17 cellular contexts compared by ENCODE assay signal in genomic region chr19:11111117-11111770, GRCh38. TPM values are rescaled to one million over a fixed set of nuclear protein-coding genes. Genes with fewer than 3 reads are reported as not detected.
DNase-seq lines count a peak whose midpoint lies in the region; ATAC-seq, FAIRE-seq and TF ChIP-seq lines count a peak whose summit lies in the region.
"Had no signal": no experiment of that assay in that cellular context is flagged by ENCODE, and none has a peak within 500 bp of the region (broad histone marks: within the 10 kb centered on the region; RNA-seq: fewer than 3 reads in every experiment).

No MANE protein-coding gene starts in this region.

- H3K9ac ChIP-seq in K562 (ENCODE audit: insufficient read depth in 1 of 2, low read depth in 2 of 2, low read length in 2 of 2) (peak overlapping the region in 1 of 2 experiments; percentile 28; a peak in 1 of 4 replicates), mesendoderm (ENCODE audit: low read length) (no peak overlapping the region)

- H3K4me1 ChIP-seq in K562 (replicated peaks in 1 of 2; ENCODE audit: control insufficient read depth in 2 of 2, insufficient read depth in 2 of 2, low read length in 2 of 2), result peaks cover 0 to 8% of the 10 kb centered on the region in 2 experiments; a peak in 1 of 5 replicates
- no peaks in the 10 kb centered on the region for H3K4me1 ChIP-seq in osteoblast (ENCODE audit: insufficient read depth, low read length)
- H3K4me1 ChIP-seq in mesendoderm (ENCODE audit: control insufficient read depth, low read depth, low read length), result no peaks in the 10 kb centered on the region
- H3K4me1 ChIP-seq: Caco-2, HAP-1 had no signal

- POLR2A ChIA-PET in K562 (lab: Yijun Ruan, JAX), result interaction anchor here (0.6 to 1.7 kb wide), 5 partner anchors 8 to 193 kb away, joined by 3 to 6 read pairs (median 4); no protein-coding TSS in a partner anchor

- H3K9me3 ChIP-seq in K562 (replicated peaks; ENCODE audit: control insufficient read depth, insufficient read depth, low read depth, low read length) (no peaks in the 10 kb centered on the region), osteoblast (ENCODE audit: low read depth, low read length) (no peaks in the 10 kb centered on the region)
- H3K9me3 ChIP-seq: Caco-2, HAP-1 had no signal

- no peak overlapping the region for H3K18ac ChIP-seq in mesendoderm (ENCODE audit: low read length)

- FAIRE-seq in K562 (lab: Jason Lieb, UNC), result no peak
- FAIRE-seq: GM18507 had no signal

- H3K27ac ChIP-seq in K562 (ENCODE audit: extremely low read depth, low read depth, low read length), result no peak overlapping the region
- no peak overlapping the region for H3K27ac ChIP-seq in osteoblast (ENCODE audit: low read depth, low read length)
- H3K27ac ChIP-seq in mesendoderm (ENCODE audit: low read depth, low read length), result no peak overlapping the region

- DNase-seq in D341Med (ENCODE audit: low spot score) (peak; percentile 28), H7 (peak; percentile 42), K562 (ENCODE audit: extremely low read depth in 1 of 4, low spot score in 3 of 4) (peak in 2 of 4 experiments; percentile 22 to 26), osteoblast (ENCODE audit: insufficient read length, low spot score, missing footprints) (peak; percentile 74), mesendoderm (no peak), GDM1 (lab: John Stamatoyannopoulos, UW) (no peak), NCI-H2029 (lab: John Stamatoyannopoulos, UW) (no peak)
- DNase-seq: Caco-2; CD4-positive, CD25-positive, alpha-beta regulatory T cell; NCI-H1417 treated with DMSO at 0.1 percent for 48 hours; NCI-H1930; NCI-H2171; NCI-H446; NK-92 treated with Interleukin-12 subunit alpha and Interleukin-12 subunit beta, amount 100 ng/mL, for 24 hours; SW 1271 had no signal

- H3K79me1 ChIP-seq in mesendoderm (ENCODE audit: low read length), result peaks cover 16% of the 10 kb centered on the region

- 87% methylated on average over 13 of the region's 15 CpGs for WGBS in K562 (ENCODE audit: insufficient coverage, low coverage, missing lambda C conversion rate)
- WGBS in mesendoderm (ENCODE audit: extremely low coverage, insufficient coverage, low lambda C conversion rate), result no CpG with 5 or more reads among the region's 15 CpGs

- intact Hi-C loops in K562 (cut with micrococcal nuclease), result no loop called here

- TF ChIP-seq RAD21 in K562 (CRISPR knock-in tag; conservative IDR thresholded peaks at IDR 0.05 in 1 of 2, IDR thresholded peaks at IDR 0.05 in 1 of 2), result no peak

- TF ChIP-seq CTCF in K562 (IDR thresholded peaks at IDR 0.05 in 2 of 3, conservative IDR thresholded peaks at IDR 0.05 in 1 of 3; ENCODE audit: insufficient read depth in 2 of 3, low read depth in 1 of 3, low read length in 3 of 3), result no peak
- no peak for TF ChIP-seq CTCF in osteoblast (IDR thresholded peaks at IDR 0.05; ENCODE audit: extremely low read depth, low read depth, low read length)

- H3K27me3 ChIP-seq in H7 (ENCODE audit: control insufficient read depth, insufficient read depth, low read length), result no peaks in the 10 kb centered on the region
- H3K27me3 ChIP-seq in K562 (ENCODE audit: control insufficient read depth in 2 of 2, insufficient read depth in 2 of 2, low read length in 2 of 2), result no peaks in the 10 kb centered on the region
- no peaks in the 10 kb centered on the region for H3K27me3 ChIP-seq in osteoblast (ENCODE audit: insufficient read depth, low read length)
- H3K27me3 ChIP-seq in mesendoderm (ENCODE audit: insufficient read depth, low read length, poor library complexity), result no peaks in the 10 kb centered on the region

- peaks cover 4% of the 10 kb centered on the region for H3K9me1 ChIP-seq in K562 (ENCODE audit: control insufficient read depth, insufficient read depth, low read length)

- CTCF ChIA-PET in K562 (lab: Yijun Ruan, JAX; ENCODE audit: low intra/inter-chr PET ratio), result no interaction called here

- H3K56ac ChIP-seq in mesendoderm (ENCODE audit: low read length), result no peak overlapping the region

- H2AFZ ChIP-seq in K562 (ENCODE audit: low read depth, low read length) (no peak overlapping the region), osteoblast (ENCODE audit: low read length) (no peak overlapping the region)

- in situ Hi-C loops in K562 (cut with MboI), result no loop called here

- no peak overlapping the region for H2AK5ac ChIP-seq in mesendoderm (ENCODE audit: low read length)

- TF ChIP-seq EP300 in K562 (IDR thresholded peaks at IDR 0.05; ENCODE audit: low read length), result no peak

- H3K4me2 ChIP-seq in K562 (ENCODE audit: insufficient read depth, low read length) (no peak overlapping the region), osteoblast (ENCODE audit: insufficient read depth, low read length) (no peak overlapping the region), mesendoderm (ENCODE audit: low read length) (no peak overlapping the region)

- peaks cover 68% of the 10 kb centered on the region for H3K36me3 ChIP-seq in H7 (replicated peaks; ENCODE audit: control insufficient read depth, insufficient read depth, low read length)
- peaks cover 97% of the 10 kb centered on the region for H3K36me3 ChIP-seq in K562 (ENCODE audit: control insufficient read depth, insufficient read depth, low read length)
- H3K36me3 ChIP-seq in osteoblast (ENCODE audit: insufficient read depth, low read length), result peaks cover 81% of the 10 kb centered on the region
- H3K36me3 ChIP-seq in mesendoderm (ENCODE audit: control insufficient read depth, insufficient read depth, low read length), result peaks cover 48% of the 10 kb centered on the region

- H4K5ac ChIP-seq in mesendoderm (ENCODE audit: low read length), result no peak overlapping the region

- peak; percentile 7; the same call in 1 of the 3 replicates for ATAC-seq in K562

- no peak overlapping the region for H2BK120ac ChIP-seq in mesendoderm (ENCODE audit: low read depth, low read length)

- no peak overlapping the region for H2BK15ac ChIP-seq in mesendoderm (replicated peaks; ENCODE audit: low read depth)

- peaks cover 39% of the 10 kb centered on the region for H3K79me2 ChIP-seq in K562 (ENCODE audit: control insufficient read depth, insufficient read depth, low read length)
- H3K79me2 ChIP-seq in osteoblast (ENCODE audit: insufficient read depth, low read length), result peaks cover 9% of the 10 kb centered on the region
- H3K79me2 ChIP-seq in mesendoderm (ENCODE audit: control insufficient read depth, insufficient read depth, low read length), result peaks cover 5% of the 10 kb centered on the region

- H4K20me1 ChIP-seq in K562 (replicated peaks; ENCODE audit: control insufficient read depth, insufficient read depth, low read length), result peaks cover 19% of the 10 kb centered on the region
- H4K20me1 ChIP-seq in osteoblast (ENCODE audit: insufficient read depth, low read length), result peaks cover 3% of the 10 kb centered on the region

- peak; percentile 71 for TF ChIP-seq POLR2A in K562 (conservative IDR thresholded peaks at IDR 0.05)

- H2BK5ac ChIP-seq in mesendoderm (ENCODE audit: low read length), result no peak overlapping the region

- H4K8ac ChIP-seq in mesendoderm (ENCODE audit: low read depth, low read length), result no peak overlapping the region

- H3K4ac ChIP-seq in mesendoderm (ENCODE audit: low read depth, low read length), result no peak overlapping the region

- H3K4me3 ChIP-seq in H7 (ENCODE audit: insufficient read depth, low read depth, low read length) (no peak overlapping the region), K562 (no peak overlapping the region), osteoblast (ENCODE audit: insufficient read depth, low read length) (no peak overlapping the region), mesendoderm (ENCODE audit: low read length) (no peak overlapping the region)
- H3K4me3 ChIP-seq: HAP-1 had no signal

- BruUV-seq in K562 (replicated peaks; lab: Mats Ljungman, UMichigan), result no TSS peak

- H3K23ac ChIP-seq in mesendoderm (ENCODE audit: low read length), result no peak overlapping the region

RNA-seq across cellular contexts. Expression of gene LDLR, which starts 22.0 kb away (rescaled TPM):
- total RNA-seq in H7 (2014; rRNA removed; shearing (Covaris generic)), result 144 and 158 TPM in 2 replicates
- total RNA-seq in K562 (2011; cell fraction: chromatin; rRNA removed; ENCODE audit: low replicate concordance), result 854 and 2,497 TPM in 2 replicates
- 1,644 and 1,749 TPM in 2 replicates for total RNA-seq in K562 (2011; cell fraction: nucleolus; rRNA removed)
- 955 and 1,119 TPM in 2 replicates for total RNA-seq in K562 (2011; cell fraction: nucleoplasm; rRNA removed)
- 84.9 and 95.7 TPM in 2 replicates for total RNA-seq in K562 (2014; rRNA removed)
- 47.0 and 56.0 TPM in 2 replicates for total RNA-seq in K562 (2014; rRNA removed; fragmentation: Illumina TruSeq; extraction: Trizol)
- total RNA-seq in K562 (2015; rRNA removed; fragmentation: Illumina TruSeq; extraction: Trizol), result 76.0 and 82.3 TPM in 2 replicates
- total RNA-seq in K562 (2021), result 114 and 121 TPM in 2 replicates
- 75.7 and 124 TPM in 2 replicates for polyA plus RNA-seq in K562 (2011; rRNA removed)
- polyA plus RNA-seq in K562 (2011; cell fraction: cytosol; rRNA removed), result 68.3 and 70.8 TPM in 2 replicates
- polyA plus RNA-seq in K562 (2011; cell fraction: nucleus; rRNA removed), result 163 and 213 TPM in 2 replicates
- polyA plus RNA-seq in K562 (2012), result 63.2 and 82.8 TPM in 2 replicates
- 56.3 and 63.5 TPM in 2 replicates for polyA plus RNA-seq in K562 (2014; fragmentation: Illumina TruSeq; extraction: Trizol)
- polyA plus RNA-seq in K562 (2014; fragmentation: Nextera tagmentation; extraction: Ambion mirVana), result 10 to 100 TPM; 19.9 to 28.4 TPM
- 44.5 and 59.5 TPM in 2 replicates for polyA plus RNA-seq in K562 (2014; rRNA removed)
- polyA minus RNA-seq in K562 (2011; rRNA and poly(A)+ RNA removed), result 187 and 204 TPM in 2 replicates
- 172 and 211 TPM in 2 replicates for polyA minus RNA-seq in K562 (2011; cell fraction: cytosol; rRNA and poly(A)+ RNA removed)
- 282 and 354 TPM in 2 replicates for polyA minus RNA-seq in K562 (2011; cell fraction: nucleus; rRNA and poly(A)+ RNA removed)
- 313 and 326 TPM in 2 replicates for total RNA-seq in osteoblast
- polyA plus RNA-seq in mesendoderm (2013, experiment 1 of 2), result 65.4 TPM
- polyA plus RNA-seq in mesendoderm (2013, experiment 2 of 2), result 68.0 TPM

RNA-seq across cellular contexts. Expression of gene SPC24, which starts 44.3 kb away (rescaled TPM):
- total RNA-seq in H7 (2014; rRNA removed; shearing (Covaris generic)), result 66.8 and 67.0 TPM in 2 replicates
- total RNA-seq in K562 (2011; cell fraction: chromatin; rRNA removed; ENCODE audit: low replicate concordance), result 42.4 and 88.4 TPM in 2 replicates
- total RNA-seq in K562 (2011; cell fraction: nucleolus; rRNA removed), result 65.7 and 76.1 TPM in 2 replicates
- total RNA-seq in K562 (2011; cell fraction: nucleoplasm; rRNA removed), result 69.6 and 78.4 TPM in 2 replicates
- total RNA-seq in K562 (2014; rRNA removed) (154 and 188 TPM in 2 replicates), K562 (2014; rRNA removed; fragmentation: Illumina TruSeq; extraction: Trizol) (72.8 and 75.2 TPM in 2 replicates), K562 (2015; rRNA removed; fragmentation: Illumina TruSeq; extraction: Trizol) (82.0 and 82.5 TPM in 2 replicates), K562 (2021) (106 and 111 TPM in 2 replicates), osteoblast (5.4 and 6.5 TPM in 2 replicates)
- polyA plus RNA-seq in K562 (2011; rRNA removed) (44.3 and 52.6 TPM in 2 replicates), K562 (2014; fragmentation: Illumina TruSeq; extraction: Trizol) (39.1 and 41.6 TPM in 2 replicates), K562 (2014; fragmentation: Nextera tagmentation; extraction: Ambion mirVana) (10 to 100 TPM; 18.2 to 26.8 TPM), K562 (2014; rRNA removed) (60.9 and 66.7 TPM in 2 replicates)
- polyA plus RNA-seq in K562 (2011; cell fraction: cytosol; rRNA removed), result 44.2 and 55.5 TPM in 2 replicates
- polyA plus RNA-seq in K562 (2011; cell fraction: nucleus; rRNA removed), result 63.2 and 80.4 TPM in 2 replicates
- polyA plus RNA-seq in K562 (2012), result 45.4 and 60.6 TPM in 2 replicates
- 102 and 155 TPM in 2 replicates for polyA minus RNA-seq in K562 (2011; rRNA and poly(A)+ RNA removed)
- 81.5 and 101 TPM in 2 replicates for polyA minus RNA-seq in K562 (2011; cell fraction: cytosol; rRNA and poly(A)+ RNA removed)
- polyA minus RNA-seq in K562 (2011; cell fraction: nucleus; rRNA and poly(A)+ RNA removed), result 28.3 and 31.5 TPM in 2 replicates
- polyA plus RNA-seq in mesendoderm (2013, experiment 1 of 2), result 14.8 TPM
- 14.2 TPM for polyA plus RNA-seq in mesendoderm (2013, experiment 2 of 2)

Comparison
In these comparisons a context has a peak if more than half of its experiments do, and no peak if none do; other contexts are left out.
1. DNase-seq: peak in D341Med (single experiment), H7 (single experiment) and osteoblast (single experiment); none in mesendoderm (single experiment), GDM1 (single experiment) and NCI-H2029 (single experiment).